In genomic region chr4:176409627-176410026, GRCh38 we compare ENCODE assay signal across 17 cellular contexts.
DNase-seq lines count a peak whose midpoint lies in the region; ATAC-seq, FAIRE-seq and TF ChIP-seq lines count a peak whose summit lies in the region.
"Had no signal": no experiment of that assay in that cellular context is flagged by ENCODE, and none has a peak within 500 bp of the region (broad histone marks: within the 10 kb centered on the region; RNA-seq: fewer than 3 reads in every experiment).

No MANE protein-coding gene starts in this region.

- no peaks in the 10 kb centered on the region for H3K79me2 ChIP-seq in SK-N-SH (ENCODE audit: insufficient read depth)

- no peak overlapping the region for H2AFZ ChIP-seq in SK-N-SH (ENCODE audit: low read depth)

- no peaks in the 10 kb centered on the region for H3K36me3 ChIP-seq in SK-N-SH (replicated peaks in 1 of 2; ENCODE audit: control insufficient read depth in 1 of 2, insufficient read depth in 2 of 2, low read length in 1 of 2)

- peak overlapping the region; percentile 45 to 62; a peak in 3 of 4 replicates for H3K27ac ChIP-seq in SK-N-SH (ENCODE audit: low read depth in 2 of 2, low read length in 1 of 2)
- H3K27ac ChIP-seq: 22Rv1 had no signal

- peaks cover 9% of the 10 kb centered on the region for H3F3A ChIP-seq in SK-N-SH (replicated peaks; ENCODE audit: insufficient read depth)

- no peak for TF ChIP-seq RAD21 in SK-N-SH (IDR thresholded peaks at IDR 0.05; ENCODE audit: low read length)

- H4K20me1 ChIP-seq in SK-N-SH (ENCODE audit: insufficient read depth): no peaks in the 10 kb centered on the region

- no peak overlapping the region for H3K27ac Mint-ChIP-seq in naive thymus-derived CD8-positive, alpha-beta T cell
- H3K27ac Mint-ChIP-seq: H9 had no signal

- FAIRE-seq in urothelium cell line (lab: Jason Lieb, UNC): no peak

- CTCF ChIA-PET in SK-N-SH (lab: Yijun Ruan, JAX): interaction anchor here (1.3 to 1.6 kb wide), 2 partner anchors 31 to 638 kb away, joined by 3 read pairs; no protein-coding TSS in a partner anchor

- no peaks in the 10 kb centered on the region for H3K4me1 Mint-ChIP-seq in naive thymus-derived CD8-positive, alpha-beta T cell

- TF ChIP-seq CTCF in SK-N-SH (IDR thresholded peaks at IDR 0.05) (no peak), fibroblast of mammary gland (conservative IDR thresholded peaks at IDR 0.05; ENCODE audit: control insufficient read depth, insufficient read depth, low read depth, low read length) (no peak)

- 17% methylated on average over 1 of the region's 1 CpG for WGBS in SK-N-SH (ENCODE audit: low lambda C conversion rate)

- H3K4me3 ChIP-seq in SK-N-SH (ENCODE audit: low read depth in 2 of 2, low read length in 1 of 2) (no peak overlapping the region), fibroblast of mammary gland (ENCODE audit: control insufficient read depth, low read depth, low read length) (no peak overlapping the region)

- H3K27me3 Mint-ChIP-seq in naive thymus-derived CD8-positive, alpha-beta T cell: peaks cover 0 to 13% (median 1%) of the 10 kb centered on the region in 5 donors

- H3K9ac ChIP-seq in SK-N-SH: no peak overlapping the region

- TF ChIP-seq EP300 in SK-N-SH (IDR thresholded peaks at IDR 0.05; ENCODE audit: borderline replicate concordance in 1 of 2, low read depth in 1 of 2, low read length in 1 of 2): no peak

- no peaks in the 10 kb centered on the region for H3K9me3 ChIP-seq in SK-N-SH

- no peak overlapping the region for H3K4me2 ChIP-seq in SK-N-SH

- H3K27me3 ChIP-seq in SK-N-SH (ENCODE audit: insufficient read depth): no peaks in the 10 kb centered on the region

- POLR2A ChIA-PET in SK-N-SH (lab: Yijun Ruan, JAX): no interaction called here
- POLR2A ChIA-PET in naive thymus-derived CD8-positive, alpha-beta T cell (lab: Charles Lee): no interaction called here

- ATAC-seq in SK-N-SH treated with all-trans-retinoic acid at 6 μM for 48 hours (no peak), HG03460 (IDR thresholded peaks at IDR 0.05; ENCODE audit: unreplicated experiment) (no peak)
- no peak for ATAC-seq in naive thymus-derived CD8-positive, alpha-beta T cell

- DNase-seq in SK-N-SH: no peak
- peak; percentile 42 for DNase-seq in M059J (ENCODE audit: low read depth)
- peak; percentile 3 for DNase-seq in fibroblast of mammary gland (ENCODE audit: low read depth)
- peak; percentile 26 for DNase-seq in urothelium cell line (ENCODE audit: low spot score)
- no peak for DNase-seq in naive thymus-derived CD8-positive, alpha-beta T cell
- DNase-seq in SW 1271 (lab: John Stamatoyannopoulos, UW): no peak
- DNase-seq: C1 segment of cervical spinal cord, DMS 273 treated with DMSO at 0.1 percent for 48 hours, H9, NCI-H1048, NCI-H1436 treated with DMSO at 0.1 percent for 48 hours, NCI-H2029 treated with DMSO at 0.1 percent for 48 hours, NCI-H2171 treated with DMSO at 0.1 percent for 48 hours, NCI-H748 treated with DMSO at 0.1 percent for 48 hours had no signal

- peaks cover 0 to 6% (median 0%) of the 10 kb centered on the region in 9 donors for H3K9me3 Mint-ChIP-seq in naive thymus-derived CD8-positive, alpha-beta T cell

- H3K4me3 Mint-ChIP-seq in naive thymus-derived CD8-positive, alpha-beta T cell: no peak overlapping the region
- H3K4me3 Mint-ChIP-seq: H9 had no signal

- no peaks in the 10 kb centered on the region for H3K36me3 Mint-ChIP-seq in naive thymus-derived CD8-positive, alpha-beta T cell

- H3K4me1 ChIP-seq in SK-N-SH (ENCODE audit: control insufficient read depth in 1 of 2, insufficient read depth in 2 of 2, low read depth in 1 of 2, low read length in 1 of 2): no peaks in the 10 kb centered on the region

- no peaks in the 10 kb centered on the region for H3K9me2 ChIP-seq in SK-N-SH

TF ChIP-seq in SK-N-SH, 30 proteins besides CTCF, POLR2A, EP300 and RAD21 (continues in another document):
- TF ChIP-seq POLR2AphosphoS5 (IDR thresholded peaks at IDR 0.05; ENCODE audit: low read depth, low read length) (no peak), MEF2A (IDR thresholded peaks at IDR 0.05; ENCODE audit: borderline replicate concordance, low read depth) (no peak), FOXJ3 (CRISPR knock-in tag; IDR thresholded peaks at IDR 0.05) (no peak), IRF3 (IDR thresholded peaks at IDR 0.05; ENCODE audit: low read depth, low read length) (no peak), TAF1 (IDR thresholded peaks at IDR 0.05; ENCODE audit: borderline replicate concordance, low read depth, low read length) (no peak), GABPA (IDR thresholded peaks at IDR 0.05; ENCODE audit: low read depth) (no peak), REST (IDR thresholded peaks at IDR 0.05; ENCODE audit: low read depth, low read length) (no peak)

TF ChIP-seq in SK-N-SH treated with all-trans-retinoic acid at 6 μM for 48 hours, 23 proteins besides CTCF, POLR2A, EP300 and RAD21:
- no peak for TF ChIP-seq ZFP30 (CRISPR knock-in tag; IDR thresholded peaks at IDR 0.05)
- no peak for TF ChIP-seq PATZ1 (CRISPR knock-in tag; IDR thresholded peaks at IDR 0.05; ENCODE audit: borderline replicate concordance)
- TF ChIP-seq POU6F1 (CRISPR knock-in tag; IDR thresholded peaks at IDR 0.05; ENCODE audit: borderline replicate concordance, low read depth): no peak
- no peak for TF ChIP-seq BACH2 (CRISPR knock-in tag; IDR thresholded peaks at IDR 0.05; ENCODE audit: borderline replicate concordance)
- TF ChIP-seq ZFP3 (CRISPR knock-in tag; IDR thresholded peaks at IDR 0.05): no peak
- no peak for TF ChIP-seq ZC3H10 (CRISPR knock-in tag; IDR thresholded peaks at IDR 0.05)
- no peak for TF ChIP-seq CSDC2 (CRISPR knock-in tag; IDR thresholded peaks at IDR 0.05)
- no peak for TF ChIP-seq ZNF70 (CRISPR knock-in tag; IDR thresholded peaks at IDR 0.05)
- TF ChIP-seq ESRRG (CRISPR knock-in tag; IDR thresholded peaks at IDR 0.05): no peak
- TF ChIP-seq RARB (CRISPR knock-in tag; IDR thresholded peaks at IDR 0.05): no peak
- no peak for TF ChIP-seq ARNTL (CRISPR knock-in tag; IDR thresholded peaks at IDR 0.05; ENCODE audit: borderline replicate concordance, low read depth)
- no peak for TF ChIP-seq ZNF8 (CRISPR knock-in tag; IDR thresholded peaks at IDR 0.05)
- TF ChIP-seq TCF4 (CRISPR knock-in tag; IDR thresholded peaks at IDR 0.05; ENCODE audit: borderline replicate concordance): no peak
- no peak for TF ChIP-seq GLIS3 (CRISPR knock-in tag; IDR thresholded peaks at IDR 0.05)
- no peak for TF ChIP-seq OSR1 (CRISPR knock-in tag; IDR thresholded peaks at IDR 0.05)
- no peak for TF ChIP-seq CSRNP3 (CRISPR knock-in tag; IDR thresholded peaks at IDR 0.05)

Comparison
In these comparisons a context has a peak if more than half of its experiments do, and no peak if none do; other contexts are left out.
1. DNase-seq: peak in M059J (single experiment), fibroblast of mammary gland (single experiment) and urothelium cell line (single experiment); none in SK-N-SH (single experiment), naive thymus-derived CD8-positive, alpha-beta T cell (0 of 10) and SW 1271 (0 of 2).